9 cellular contexts compared by ENCODE assay signal in genomic region chr4:40046311-40046980, GRCh38. TPM values are rescaled to one million over a fixed set of nuclear protein-coding genes. Genes with fewer than 3 reads are reported as not detected.
A peak's percentile ranks its signal among the peaks of the same experiment; 100 is the strongest.
DNase-seq lines count a peak whose midpoint lies in the region; ATAC-seq, FAIRE-seq and TF ChIP-seq lines count a peak whose summit lies in the region.
"Had no signal": no experiment of that assay in that cellular context is flagged by ENCODE, and none has a peak within 500 bp of the region (broad histone marks: within the 10 kb centered on the region; RNA-seq: fewer than 3 reads in every experiment).

No MANE protein-coding gene starts in this region.

- DNase-seq in Caco-2 (peak; percentile 62 to 77), NCI-H2196 treated with DMSO at 0.1 percent for 48 hours (lab: John Stamatoyannopoulos, UW; ENCODE audit: unreplicated experiment) (peak; percentile 17), bronchial epithelial cell (ENCODE audit: low read depth) (peak; percentile 71), nephron progenitor cell (no peak), anterior cingulate cortex (lab: John Stamatoyannopoulos, UW) (no peak), KG1 (lab: John Stamatoyannopoulos, UW) (no peak)
- DNase-seq: dorsolateral prefrontal cortex had no signal

- CTCF ChIA-PET in Caco-2 (lab: Charles Lee), result interaction anchor here (1.3 kb wide), 1 partner anchor 9 kb away, joined by 5 read pairs; no protein-coding TSS in a partner anchor

- H3K4me3 ChIP-seq in Caco-2 (ENCODE audit: low read depth, low read length) (no peak overlapping the region), bronchial epithelial cell (ENCODE audit: low read depth, low read length) (no peak overlapping the region)
- H3K4me3 ChIP-seq: dorsolateral prefrontal cortex had no signal

- FAIRE-seq in bronchial epithelial cell (lab: Jason Lieb, UNC), result peak; percentile 50

- ATAC-seq in HG02852 (IDR thresholded peaks at IDR 0.05; ENCODE audit: unreplicated experiment) (no peak), HG03159 (IDR thresholded peaks at IDR 0.05; ENCODE audit: unreplicated experiment) (no peak)

- H3K27ac Mint-ChIP-seq in Caco-2 (ENCODE audit: unreplicated experiment) (peak overlapping the region; percentile 88), nephron progenitor cell (peak overlapping the region; percentile 38)

- H3K36me3 ChIP-seq in Caco-2 (ENCODE audit: control insufficient read depth, insufficient read depth, low read length) (no peaks in the 10 kb centered on the region), bronchial epithelial cell (ENCODE audit: control insufficient read depth, insufficient read depth, low read length) (no peaks in the 10 kb centered on the region)

- H3K27me3 ChIP-seq in Caco-2 (replicated peaks; ENCODE audit: control insufficient read depth, insufficient read depth, low read length) (no peaks in the 10 kb centered on the region), bronchial epithelial cell (ENCODE audit: control insufficient read depth, insufficient read depth, low read length) (no peaks in the 10 kb centered on the region)

- H3K4me1 Mint-ChIP-seq in Caco-2 (ENCODE audit: low read depth, unreplicated experiment), result peaks cover 11% of the 10 kb centered on the region
- H3K4me1 Mint-ChIP-seq in nephron progenitor cell, result peaks cover 5% of the 10 kb centered on the region

- TF ChIP-seq CTCF in Caco-2 (IDR thresholded peaks at IDR 0.05; ENCODE audit: insufficient read depth in 1 of 2, low read depth in 1 of 2, low read length in 1 of 2, severe bottlenecking in 1 of 2, unreplicated experiment in 1 of 2) (peak; percentile 16 to 34), bronchial epithelial cell (IDR thresholded peaks at IDR 0.05; ENCODE audit: insufficient read depth, low read length, severe bottlenecking) (no peak), nephron progenitor cell (IDR thresholded peaks at IDR 0.05) (no peak)

- H3K4me3 Mint-ChIP-seq in Caco-2 (ENCODE audit: unreplicated experiment) (peak overlapping the region; percentile 59), nephron progenitor cell (no peak overlapping the region)

- intact Hi-C loops in Caco-2 (cut with micrococcal nuclease; ENCODE audit: unreplicated experiment), result loop anchor here (1.0 kb wide), 2 partner anchors 9 to 47 kb away; no protein-coding TSS in a partner anchor

- H3K9me3 Mint-ChIP-seq in Caco-2 (ENCODE audit: unreplicated experiment), result no peaks in the 10 kb centered on the region
- no peaks in the 10 kb centered on the region for H3K9me3 Mint-ChIP-seq in nephron progenitor cell

- H3K9me3 ChIP-seq in Caco-2, result no peaks in the 10 kb centered on the region

- H3K36me3 Mint-ChIP-seq in Caco-2 (ENCODE audit: insufficient read depth, unreplicated experiment) (peaks cover 6% of the 10 kb centered on the region), nephron progenitor cell (ENCODE audit: low read depth) (no peaks in the 10 kb centered on the region)

- POLR2A ChIA-PET in Caco-2 (lab: Charles Lee), result interaction anchor here (0.6 to 1.7 kb wide), 2 partner anchors 10 to 29 kb away, joined by 5 to 17 read pairs; partner anchors contain the start of gene N4BP2

- H3K27me3 Mint-ChIP-seq in Caco-2 (ENCODE audit: insufficient read depth, unreplicated experiment) (no peaks in the 10 kb centered on the region), nephron progenitor cell (ENCODE audit: low read depth, poor library complexity) (peaks cover 4% of the 10 kb centered on the region)

- H3K4me1 ChIP-seq in Caco-2, result peaks cover 10% of the 10 kb centered on the region; the same call in 1 of the 2 replicates

- BruUV-seq in Caco-2 (replicated peaks; lab: Mats Ljungman, UMichigan), result no TSS peak

RNA-seq across cellular contexts. Expression of gene N4BP2, which starts 10.2 kb away (rescaled TPM):
- total RNA-seq in Caco-2 (2022), result 27.5 and 28.7 TPM in 2 replicates
- total RNA-seq in bronchial epithelial cell, result 6.0 and 9.0 TPM in 2 replicates

Comparison
In these comparisons a context has a peak if more than half of its experiments do, and no peak if none do; other contexts are left out.
1. DNase-seq: peak in Caco-2 (2 of 2), NCI-H2196 treated with DMSO at 0.1 percent for 48 hours (single experiment) and bronchial epithelial cell (single experiment); none in nephron progenitor cell (single experiment), anterior cingulate cortex (0 of 58) and KG1 (single experiment).
2. CTCF ChIP-seq: peak in Caco-2 (2 of 2); none in bronchial epithelial cell (single experiment) and nephron progenitor cell (single experiment).